Comparison of ENCODE assay signal across 13 cellular contexts in the genomic region with DNA sequence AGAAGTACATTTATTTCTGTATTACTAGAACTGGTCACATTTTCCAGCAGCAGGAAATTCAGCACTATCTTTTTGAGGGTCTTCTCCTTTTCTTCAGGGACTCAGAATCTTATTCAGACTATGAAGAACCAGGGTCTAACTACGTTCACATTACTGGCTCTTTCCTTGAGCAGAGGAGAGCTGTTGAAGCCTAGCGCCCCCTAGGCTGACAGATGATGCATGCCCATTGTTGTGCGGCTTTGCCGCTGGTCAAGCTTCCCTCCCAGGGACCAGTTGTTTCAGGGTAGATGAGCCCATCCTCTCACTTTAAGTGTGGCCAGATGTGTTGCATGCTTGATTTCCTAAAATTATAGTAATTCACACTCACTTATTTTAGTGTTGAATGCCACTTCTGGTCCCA.
DNase-seq lines count a peak whose midpoint lies in the region; ATAC-seq and TF ChIP-seq lines count a peak whose summit lies in the region.
"Had no signal": no experiment of that assay in that cellular context is flagged by ENCODE, and none has a peak within 500 bp of the region (broad histone marks: within the 10 kb centered on the region; RNA-seq: fewer than 3 reads in every experiment).

No MANE protein-coding gene starts in this region.

- no peak overlapping the region for H3K4me3 ChIP-seq in body of pancreas
- H3K4me3 ChIP-seq: lower lobe of right lung, SJSA1 had no signal

- no peaks in the 10 kb centered on the region for H3K4me1 ChIP-seq in body of pancreas
- H3K4me1 ChIP-seq: lower lobe of right lung, SJSA1 had no signal

- ATAC-seq in HG03354 (IDR thresholded peaks at IDR 0.05; ENCODE audit: poor library complexity, severe bottlenecking, unreplicated experiment): peak; percentile 60
- no peak for ATAC-seq in body of pancreas
- no peak for ATAC-seq in T-helper 17 cell
- ATAC-seq in HG02763 (IDR thresholded peaks at IDR 0.05; ENCODE audit: unreplicated experiment): no peak
- no peak for ATAC-seq in HG03045 (IDR thresholded peaks at IDR 0.05; ENCODE audit: unreplicated experiment)
- ATAC-seq: lower lobe of right lung had no signal

- H3K36me3 ChIP-seq in body of pancreas (replicated peaks in 1 of 2; ENCODE audit: insufficient read depth in 1 of 2, low read depth in 2 of 2): no peaks in the 10 kb centered on the region
- H3K36me3 ChIP-seq: lower lobe of right lung, SJSA1 had no signal

- intact Hi-C loops in body of pancreas (cut with DNase I): no loop called here

- DNase-seq in DMS 273 (lab: John Stamatoyannopoulos, UW; ENCODE audit: unreplicated experiment) (peak; percentile 10), DMS 273 treated with DMSO at 0.1 percent for 48 hours (lab: John Stamatoyannopoulos, UW) (no peak), body of pancreas (peak in 3 of 4 donors; percentile 17 to 21 (median 17)), neural crest cell (ENCODE audit: low read depth, low spot score) (peak; percentile 34), T-helper 17 cell (no peak)
- DNase-seq: lower lobe of right lung, small intestine had no signal

- H3K9me3 ChIP-seq in body of pancreas (no peaks in the 10 kb centered on the region), T-helper 17 cell (ENCODE audit: control insufficient read depth, low read length, poor library complexity, severe bottlenecking) (no peaks in the 10 kb centered on the region)
- H3K9me3 ChIP-seq: lower lobe of right lung, SJSA1 had no signal

- TF ChIP-seq CTCF in body of pancreas (IDR thresholded peaks at IDR 0.05) (peak in 1 of 7 experiments; percentile 15), neural crest cell (conservative IDR thresholded peaks at IDR 0.05) (peak; percentile 41)

- H3K36me3 Mint-ChIP-seq in neural crest cell (ENCODE audit: low read depth) (no peaks in the 10 kb centered on the region), T-helper 17 cell (ENCODE audit: low read depth) (no peaks in the 10 kb centered on the region)

- H3K27me3 Mint-ChIP-seq in neural crest cell (ENCODE audit: low read depth): no peaks in the 10 kb centered on the region
- no peaks in the 10 kb centered on the region for H3K27me3 Mint-ChIP-seq in T-helper 17 cell

- no peak overlapping the region for H3K27ac Mint-ChIP-seq in neural crest cell (ENCODE audit: unreplicated experiment)
- no peak overlapping the region for H3K27ac Mint-ChIP-seq in T-helper 17 cell
- H3K27ac Mint-ChIP-seq: stimulated activated naive CD8-positive, alpha-beta T cell treated with anti-CD3 and anti-CD28 coated beads, Interleukin-15, Interleukin-2, amounts not matched to agents 100 ng/mL and 50 ng/mL, for 24 hours had no signal

- no peak overlapping the region for H3K27ac ChIP-seq in body of pancreas
- H3K27ac ChIP-seq: KMS-11, lower lobe of right lung, SJSA1 had no signal

- no peaks in the 10 kb centered on the region for H3K27me3 ChIP-seq in body of pancreas
- H3K27me3 ChIP-seq: SJSA1 had no signal

- TF ChIP-seq POLR2A in body of pancreas (IDR thresholded peaks at IDR 0.05): no peak

- no peaks in the 10 kb centered on the region for H3K4me1 Mint-ChIP-seq in neural crest cell
- no peaks in the 10 kb centered on the region for H3K4me1 Mint-ChIP-seq in T-helper 17 cell

- H3K9me3 Mint-ChIP-seq in neural crest cell: peaks cover 2% of the 10 kb centered on the region
- H3K9me3 Mint-ChIP-seq: stimulated activated naive CD8-positive, alpha-beta T cell treated with anti-CD3 and anti-CD28 coated beads, Interleukin-15, Interleukin-2, amounts not matched to agents 100 ng/mL and 50 ng/mL, for 24 hours had no signal

- H3K4me3 Mint-ChIP-seq in neural crest cell (no peak overlapping the region), T-helper 17 cell (no peak overlapping the region)
- H3K4me3 Mint-ChIP-seq: stimulated activated naive CD8-positive, alpha-beta T cell treated with anti-CD3 and anti-CD28 coated beads, Interleukin-15, Interleukin-2, amounts not matched to agents 100 ng/mL and 50 ng/mL, for 24 hours had no signal

- 54 to 62% methylated on average over 4 of the region's 4 CpGs for WGBS in body of pancreas, 2 donors

Comparison
In these comparisons a context has a peak if more than half of its experiments do, and no peak if none do; other contexts are left out.
1. DNase-seq: peak in DMS 273 (single experiment), body of pancreas (3 of 4) and neural crest cell (single experiment); none in DMS 273 treated with DMSO at 0.1 percent for 48 hours (single experiment) and T-helper 17 cell (0 of 3).